In genomic region chr1:19445417-19446342, GRCh38 we compare ENCODE assay signal across 8 cellular contexts. TPM values are rescaled to one million over a fixed set of nuclear protein-coding genes. Genes with fewer than 3 reads are reported as not detected.
DNase-seq lines count a peak whose midpoint lies in the region; ATAC-seq, FAIRE-seq and TF ChIP-seq lines count a peak whose summit lies in the region.

No MANE protein-coding gene starts in this region.

- intact Hi-C loops in gastrocnemius medialis (cut with DNase I; ENCODE audit: low total_unique reads): no loop called here

- H3K4me1 ChIP-seq in gastrocnemius medialis: peaks cover 75 to 78% of the 10 kb centered on the region in 2 donors

- peak; percentile 11 to 48 for ATAC-seq in gastrocnemius medialis

- H3K27ac ChIP-seq in gastrocnemius medialis: peak overlapping the region; percentile 47 to 75 (median 60)

- TF ChIP-seq CTCF in fibroblast of the aortic adventitia (IDR thresholded peaks at IDR 0.05; ENCODE audit: insufficient read depth, low read length): peak; percentile 53
- TF ChIP-seq CTCF in gastrocnemius medialis (IDR thresholded peaks at IDR 0.05 in 4 of 5, conservative IDR thresholded peaks at IDR 0.05 in 1 of 5): peak in 2 of 5 experiments; percentile 14 to 40

- in situ Hi-C loops in gastrocnemius medialis (cut with MboI; ENCODE audit: low sequenced_read_pairs in 4 of 4): no loop called here

- DNase-seq in NCI-H2029 treated with DMSO at 0.1 percent for 48 hours (lab: John Stamatoyannopoulos, UW): peak; percentile 19
- no peak for DNase-seq in NCI-H2029 (lab: John Stamatoyannopoulos, UW)
- peak; percentile 56 for DNase-seq in SW480 (ENCODE audit: low spot score)
- peak; percentile 52 for DNase-seq in fibroblast of the aortic adventitia (ENCODE audit: low read depth)
- peak in 1 of 2 donors; percentile 50 for DNase-seq in gastrocnemius medialis
- no peak for DNase-seq in stimulated activated CD8-positive, alpha-beta memory T cell treated with anti-CD3 and anti-CD28 coated beads, Interleukin-4, amount 100 ng/mL, for 48 hours
- no peak for DNase-seq in frontal cortex (ENCODE audit: low spot score in 2 of 2)
- DNase-seq in NCI-H2107 treated with DMSO at 0.1 percent for 48 hours (lab: John Stamatoyannopoulos, UW; ENCODE audit: unreplicated experiment): no peak

- H3K36me3 ChIP-seq in gastrocnemius medialis: no peaks in the 10 kb centered on the region

- no peaks in the 10 kb centered on the region for H3K27me3 ChIP-seq in gastrocnemius medialis

- no peaks in the 10 kb centered on the region for H3K9me3 ChIP-seq in gastrocnemius medialis

- H3K4me3 ChIP-seq in fibroblast of the aortic adventitia (ENCODE audit: low read depth, low read length) (no peak overlapping the region), gastrocnemius medialis (no peak overlapping the region)

- no peak for TF ChIP-seq POLR2A in gastrocnemius medialis (IDR thresholded peaks at IDR 0.05)

- FAIRE-seq in frontal cortex (lab: Jason Lieb, UNC): no peak

RNA-seq across cellular contexts. Expression of gene CAPZB, which starts 39.7 kb away (rescaled TPM):
- 96.6 and 232 TPM in 2 replicates for total RNA-seq in fibroblast of the aortic adventitia (ENCODE audit: low replicate concordance)
- 10 to 100 TPM; 48.6 to 93.8 (median 74.9) TPM for total RNA-seq in gastrocnemius medialis
- 47.7 TPM for total RNA-seq in frontal cortex

Comparison
In these comparisons a context has a peak if more than half of its experiments do, and no peak if none do; other contexts are left out.
1. DNase-seq: peak in NCI-H2029 treated with DMSO at 0.1 percent for 48 hours (single experiment), SW480 (single experiment) and fibroblast of the aortic adventitia (single experiment); none in NCI-H2029 (single experiment), stimulated activated CD8-positive, alpha-beta memory T cell treated with anti-CD3 and anti-CD28 coated beads, Interleukin-4, amount 100 ng/mL, for 48 hours (single experiment), frontal cortex (0 of 2) and NCI-H2107 treated with DMSO at 0.1 percent for 48 hours (single experiment).